9 cellular contexts compared by ENCODE assay signal in genomic region chrX:130084651-130085237, GRCh38. TPM values are rescaled to one million over a fixed set of nuclear protein-coding genes. Genes with fewer than 3 reads are reported as not detected.
DNase-seq lines count a peak whose midpoint lies in the region; ATAC-seq and TF ChIP-seq lines count a peak whose summit lies in the region.
"Had no signal": no experiment of that assay in that cellular context is flagged by ENCODE, and none has a peak within 500 bp of the region (broad histone marks: within the 10 kb centered on the region; RNA-seq: fewer than 3 reads in every experiment).

No MANE protein-coding gene starts in this region.

- DNase-seq in left ventricle myocardium inferior (no peak), cardiac septum (ENCODE audit: low spot score) (no peak), upper lobe of left lung (no peak), body of pancreas (no peak), mesothelial cell of epicardium (ENCODE audit: low spot score in 2 of 2, unreplicated experiment in 2 of 2) (no peak), NCI-H526 treated with DMSO at 0.1 percent for 48 hours (lab: John Stamatoyannopoulos, UW) (no peak)
- DNase-seq in activated CD4-positive, alpha-beta memory T cell treated with anti-CD3 and anti-CD28 coated beads, Interleukin-2, amount 10 ng/mL, durations not matched to agents 7 days and 5 days, result peak; percentile 25

- H3K27me3 ChIP-seq in left ventricle myocardium inferior (ENCODE audit: low read depth) (no peaks in the 10 kb centered on the region), upper lobe of left lung (no peaks in the 10 kb centered on the region), body of pancreas (no peaks in the 10 kb centered on the region)

- H3K27me3 Mint-ChIP-seq in activated CD4-positive, alpha-beta memory T cell treated with anti-CD3 and anti-CD28 coated beads, Interleukin-2, amount 10 ng/mL, durations not matched to agents 7 days and 5 days, result no peaks in the 10 kb centered on the region
- H3K27me3 Mint-ChIP-seq in mesothelial cell of epicardium (ENCODE audit: low read depth), result no peaks in the 10 kb centered on the region

- H3K9me3 ChIP-seq in left ventricle myocardium inferior (replicated peaks) (no peaks in the 10 kb centered on the region), upper lobe of left lung (no peaks in the 10 kb centered on the region), body of pancreas (no peaks in the 10 kb centered on the region)

- H3K36me3 Mint-ChIP-seq in activated CD4-positive, alpha-beta memory T cell treated with anti-CD3 and anti-CD28 coated beads, Interleukin-2, amount 10 ng/mL, durations not matched to agents 7 days and 5 days (ENCODE audit: low read depth), result peaks cover 40% of the 10 kb centered on the region
- peaks cover 8% of the 10 kb centered on the region for H3K36me3 Mint-ChIP-seq in mesothelial cell of epicardium

- POLR2A ChIA-PET in activated CD4-positive, alpha-beta memory T cell treated with anti-CD3 and anti-CD28 coated beads, Interleukin-2, amount 10 ng/mL, durations not matched to agents 7 days and 5 days (lab: Charles Lee), result interaction anchor here (1.2 to 5.5 kb wide), 8 partner anchors 8 to 87 kb away, joined by 5 to 59 read pairs (median 15); partner anchors contain the start of genes AIFM1, ELF4 and RAB33A

- H3K4me3 ChIP-seq in left ventricle myocardium inferior (no peak overlapping the region), upper lobe of left lung (no peak overlapping the region), body of pancreas (no peak overlapping the region)

- ATAC-seq in HG03039 (IDR thresholded peaks at IDR 0.05; ENCODE audit: unreplicated experiment), result peak; percentile 25
- no peak for ATAC-seq in upper lobe of left lung (ENCODE audit: low FRiP score in 2 of 2)
- ATAC-seq in body of pancreas, result no peak

- peaks cover 78% of the 10 kb centered on the region for H3K4me1 Mint-ChIP-seq in activated CD4-positive, alpha-beta memory T cell treated with anti-CD3 and anti-CD28 coated beads, Interleukin-2, amount 10 ng/mL, durations not matched to agents 7 days and 5 days
- peaks cover 32% of the 10 kb centered on the region for H3K4me1 Mint-ChIP-seq in mesothelial cell of epicardium

- 63 to 77% methylated on average over 2 to 9 of the region's 9 CpGs for WGBS in upper lobe of left lung, 2 donors
- 62 to 69% methylated on average over 3 to 7 of the region's 9 CpGs for whole genome bisulfite sequencing in body of pancreas, 2 donors

- H3K4me3 Mint-ChIP-seq in activated CD4-positive, alpha-beta memory T cell treated with anti-CD3 and anti-CD28 coated beads, Interleukin-2, amount 10 ng/mL, durations not matched to agents 7 days and 5 days, result peak overlapping the region; percentile 81
- no peak overlapping the region for H3K4me3 Mint-ChIP-seq in mesothelial cell of epicardium

- peak overlapping the region; percentile 68 for H3K27ac ChIP-seq in left ventricle myocardium inferior (replicated peaks)
- peak overlapping the region; percentile 48 to 81 (median 72) for H3K27ac ChIP-seq in upper lobe of left lung
- no peak overlapping the region for H3K27ac ChIP-seq in body of pancreas
- H3K27ac ChIP-seq: VCaP had no signal

- TF ChIP-seq CTCF in left ventricle myocardium inferior (IDR thresholded peaks at IDR 0.05; ENCODE audit: borderline replicate concordance) (no peak), upper lobe of left lung (IDR thresholded peaks at IDR 0.05) (no peak), body of pancreas (IDR thresholded peaks at IDR 0.05) (no peak), mesothelial cell of epicardium (IDR thresholded peaks at IDR 0.05; ENCODE audit: unreplicated experiment) (no peak)

- TF ChIP-seq EP300 in upper lobe of left lung (IDR thresholded peaks at IDR 0.05), result no peak

- H3K9me3 Mint-ChIP-seq in activated CD4-positive, alpha-beta memory T cell treated with anti-CD3 and anti-CD28 coated beads, Interleukin-2, amount 10 ng/mL, durations not matched to agents 7 days and 5 days, result no peaks in the 10 kb centered on the region
- H3K9me3 Mint-ChIP-seq in mesothelial cell of epicardium, result peaks cover 4% of the 10 kb centered on the region

- no peaks in the 10 kb centered on the region for H3K36me3 ChIP-seq in left ventricle myocardium inferior
- no peaks in the 10 kb centered on the region for H3K36me3 ChIP-seq in upper lobe of left lung
- H3K36me3 ChIP-seq in body of pancreas (replicated peaks in 1 of 2; ENCODE audit: insufficient read depth in 1 of 2, low read depth in 2 of 2), result no peaks in the 10 kb centered on the region

- peaks cover 41% of the 10 kb centered on the region for H3K4me1 ChIP-seq in left ventricle myocardium inferior
- H3K4me1 ChIP-seq in upper lobe of left lung, result peaks cover 27 to 62% (median 46%) of the 10 kb centered on the region in 4 donors
- no peaks in the 10 kb centered on the region for H3K4me1 ChIP-seq in body of pancreas

- intact Hi-C loops in left ventricle myocardium inferior (cut with micrococcal nuclease) (no loop called here), cardiac septum (cut with DNase I) (no loop called here), body of pancreas (cut with DNase I) (loop anchor here (5.0 kb wide), 1 partner anchor 108 kb away; no protein-coding TSS in a partner anchor)

- peak overlapping the region; percentile 95 for H3K27ac Mint-ChIP-seq in activated CD4-positive, alpha-beta memory T cell treated with anti-CD3 and anti-CD28 coated beads, Interleukin-2, amount 10 ng/mL, durations not matched to agents 7 days and 5 days
- H3K27ac Mint-ChIP-seq in mesothelial cell of epicardium, result no peak overlapping the region

- no peak for TF ChIP-seq POLR2A in upper lobe of left lung (IDR thresholded peaks at IDR 0.05)
- no peak for TF ChIP-seq POLR2A in body of pancreas (IDR thresholded peaks at IDR 0.05)

- CTCF ChIA-PET in activated CD4-positive, alpha-beta memory T cell treated with anti-CD3 and anti-CD28 coated beads, Interleukin-2, amount 10 ng/mL, durations not matched to agents 7 days and 5 days (lab: Charles Lee), result interaction anchor here (1.4 to 2.3 kb wide), 2 partner anchors 11 to 36 kb away, joined by 6 to 10 read pairs; no protein-coding TSS in a partner anchor

RNA-seq across cellular contexts. Expression of gene ELF4, which starts 25.6 kb away (rescaled TPM):
- total RNA-seq in left ventricle myocardium inferior, result 2.2 TPM
- 3.7 TPM for total RNA-seq in cardiac septum
- 10 to 100 TPM; 48.0 to 48.7 TPM for total RNA-seq in activated CD4-positive, alpha-beta memory T cell treated with anti-CD3 and anti-CD28 coated beads, Interleukin-2, amount 10 ng/mL, durations not matched to agents 7 days and 5 days
- total RNA-seq in upper lobe of left lung, result 10 to 100 TPM; 13.6 to 31.0 (median 21.9) TPM
- total RNA-seq in body of pancreas, result 1 to 10 TPM; 1.6 to 3.6 TPM
- 21.0 to 22.9 TPM (median 22.2 TPM) in 3 replicates for total RNA-seq in mesothelial cell of epicardium

Comparison
In these comparisons a context has a peak if more than half of its experiments do, and no peak if none do; other contexts are left out.
1. H3K27ac ChIP-seq: peak in left ventricle myocardium inferior (single experiment) and upper lobe of left lung (4 of 4); none in body of pancreas (0 of 4).